In genomic region chr17:44095647-44096496, GRCh38 we compare ENCODE assay signal across 1 cellular context.
TF ChIP-seq lines count a peak whose summit lies in the region.

No MANE protein-coding gene starts in this region.

TF ChIP-seq in HepG2, 621 proteins besides CTCF, POLR2A, EP300 and RAD21 (continued from another document and continues in another):
- TF ChIP-seq ATF5 (CRISPR knock-in tag; IDR thresholded peaks at IDR 0.05; ENCODE audit: low read depth) (no peak), ZFP82 (CRISPR knock-in tag; IDR thresholded peaks at IDR 0.05; ENCODE audit: borderline replicate concordance) (no peak), ZNF740 (CRISPR knock-in tag; IDR thresholded peaks at IDR 0.05) (no peak), HMG20B (CRISPR knock-in tag; conservative IDR thresholded peaks at IDR 0.05) (no peak; the same call in 1 of the 2 replicates), CAMTA2 (CRISPR knock-in tag; IDR thresholded peaks at IDR 0.05; ENCODE audit: borderline replicate concordance) (no peak), SAP130 (CRISPR knock-in tag; IDR thresholded peaks at IDR 0.05; ENCODE audit: low read depth) (peak; percentile 94), ZNF136 (CRISPR knock-in tag; IDR thresholded peaks at IDR 0.05; ENCODE audit: low read depth) (no peak), ELF1 (CRISPR knock-in tag; IDR thresholded peaks at IDR 0.05) (peak; percentile 89), ZKSCAN8 (CRISPR knock-in tag; IDR thresholded peaks at IDR 0.05; ENCODE audit: borderline replicate concordance) (no peak), ZNF10 (CRISPR knock-in tag; IDR thresholded peaks at IDR 0.05; ENCODE audit: borderline replicate concordance, low read depth) (no peak), ZNF720 (CRISPR knock-in tag; IDR thresholded peaks at IDR 0.05) (no peak), TEAD3 (CRISPR knock-in tag; optimal IDR thresholded peaks at IDR 0.05; ENCODE audit: borderline replicate concordance) (peak; percentile 54), ZNF503 (CRISPR knock-in tag; IDR thresholded peaks at IDR 0.05) (no peak), TRIM24 (CRISPR knock-in tag; IDR thresholded peaks at IDR 0.05) (no peak), SIX1 (CRISPR knock-in tag; IDR thresholded peaks at IDR 0.05; ENCODE audit: borderline replicate concordance) (no peak), TFAP4 (IDR thresholded peaks at IDR 0.05; ENCODE audit: borderline replicate concordance, low read depth) (peak; percentile 67; the same call in 1 of the 2 replicates), KDM1A (CRISPR knock-in tag; IDR thresholded peaks at IDR 0.05) (no peak), DR1 (CRISPR knock-in tag; IDR thresholded peaks at IDR 0.05) (no peak), SMAD1 (CRISPR knock-in tag; IDR thresholded peaks at IDR 0.05; ENCODE audit: borderline replicate concordance, low read depth) (no peak), NAIF1 (CRISPR knock-in tag; IDR thresholded peaks at IDR 0.05; ENCODE audit: borderline replicate concordance) (peak; percentile 53; the same call in 1 of the 2 replicates), ZNF703 (CRISPR knock-in tag; IDR thresholded peaks at IDR 0.05; ENCODE audit: borderline replicate concordance) (no peak), ZNF3 (CRISPR knock-in tag; IDR thresholded peaks at IDR 0.05) (no peak), ZNF484 (CRISPR knock-in tag; IDR thresholded peaks at IDR 0.05; ENCODE audit: borderline replicate concordance, low read depth) (no peak), NCOA5 (CRISPR knock-in tag; IDR thresholded peaks at IDR 0.05) (no peak), ZNF275 (CRISPR knock-in tag; IDR thresholded peaks at IDR 0.05; ENCODE audit: borderline replicate concordance) (no peak), ZBTB37 (CRISPR knock-in tag; IDR thresholded peaks at IDR 0.05) (no peak), ZFP37 (CRISPR knock-in tag; IDR thresholded peaks at IDR 0.05; ENCODE audit: borderline replicate concordance) (no peak), PREB (CRISPR knock-in tag; IDR thresholded peaks at IDR 0.05) (no peak), ZHX2 (IDR thresholded peaks at IDR 0.05; ENCODE audit: low read depth) (0 out of 2 replicates have a peak, but pooled peaks have one; percentile 51), ZHX2 (CRISPR knock-in tag; IDR thresholded peaks at IDR 0.05; ENCODE audit: borderline replicate concordance) (no peak), KDM6A (CRISPR knock-in tag; IDR thresholded peaks at IDR 0.05; ENCODE audit: low read depth) (0 out of 2 replicates have a peak, but pooled peaks have one; percentile 25), SSRP1 (CRISPR knock-in tag; IDR thresholded peaks at IDR 0.05) (no peak), CENPBD1 (CRISPR knock-in tag; IDR thresholded peaks at IDR 0.05; ENCODE audit: borderline replicate concordance, low read depth) (no peak), MBD4 (IDR thresholded peaks at IDR 0.05; ENCODE audit: borderline replicate concordance, low read length) (no peak), ZSCAN31 (CRISPR knock-in tag; IDR thresholded peaks at IDR 0.05; ENCODE audit: low read depth) (no peak), HINFP (CRISPR knock-in tag; IDR thresholded peaks at IDR 0.05; ENCODE audit: low read depth) (no peak), FOXO1 (CRISPR knock-in tag; IDR thresholded peaks at IDR 0.05) (no peak; the same call in 1 of the 2 replicates), ATRX (CRISPR knock-in tag; IDR thresholded peaks at IDR 0.05; ENCODE audit: borderline replicate concordance) (no peak), GZF1 (CRISPR knock-in tag; IDR thresholded peaks at IDR 0.05) (no peak), CSRNP2 (CRISPR knock-in tag; conservative IDR thresholded peaks at IDR 0.05; ENCODE audit: low read depth) (no peak), FOSL1 (CRISPR knock-in tag; IDR thresholded peaks at IDR 0.05; ENCODE audit: borderline replicate concordance) (no peak), ZNF569 (CRISPR knock-in tag; IDR thresholded peaks at IDR 0.05; ENCODE audit: borderline replicate concordance) (no peak), CREB3 (CRISPR knock-in tag; IDR thresholded peaks at IDR 0.05) (no peak), BRD4 (CRISPR knock-in tag; IDR thresholded peaks at IDR 0.05) (no peak)
